1 cellular context compared by ENCODE assay signal in the genomic region with DNA sequence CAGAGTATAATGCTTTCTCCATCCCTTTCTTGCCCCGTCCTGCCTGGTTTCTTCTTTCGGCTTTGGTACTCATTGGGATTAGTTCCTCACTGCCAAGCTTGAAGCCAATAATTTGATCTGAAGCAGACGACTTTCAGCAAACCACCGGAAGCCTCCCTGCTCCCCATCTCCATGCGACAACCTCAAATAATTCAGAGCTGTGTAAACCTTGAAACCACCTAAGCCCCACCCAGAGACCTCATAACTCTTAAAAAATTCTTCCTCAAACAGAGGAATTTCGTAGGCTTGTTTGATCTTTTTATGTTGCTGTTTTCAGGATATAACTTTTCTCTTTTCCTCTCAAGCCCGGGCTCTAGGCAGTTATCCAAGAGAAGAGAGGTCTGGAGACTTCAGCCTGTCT.
TF ChIP-seq lines count a peak whose summit lies in the region.

No MANE protein-coding gene starts in this region.

TF ChIP-seq in A549, 52 proteins besides CTCF, POLR2A, EP300 and RAD21 (continued from another document):
- TF ChIP-seq, protein P1, sequence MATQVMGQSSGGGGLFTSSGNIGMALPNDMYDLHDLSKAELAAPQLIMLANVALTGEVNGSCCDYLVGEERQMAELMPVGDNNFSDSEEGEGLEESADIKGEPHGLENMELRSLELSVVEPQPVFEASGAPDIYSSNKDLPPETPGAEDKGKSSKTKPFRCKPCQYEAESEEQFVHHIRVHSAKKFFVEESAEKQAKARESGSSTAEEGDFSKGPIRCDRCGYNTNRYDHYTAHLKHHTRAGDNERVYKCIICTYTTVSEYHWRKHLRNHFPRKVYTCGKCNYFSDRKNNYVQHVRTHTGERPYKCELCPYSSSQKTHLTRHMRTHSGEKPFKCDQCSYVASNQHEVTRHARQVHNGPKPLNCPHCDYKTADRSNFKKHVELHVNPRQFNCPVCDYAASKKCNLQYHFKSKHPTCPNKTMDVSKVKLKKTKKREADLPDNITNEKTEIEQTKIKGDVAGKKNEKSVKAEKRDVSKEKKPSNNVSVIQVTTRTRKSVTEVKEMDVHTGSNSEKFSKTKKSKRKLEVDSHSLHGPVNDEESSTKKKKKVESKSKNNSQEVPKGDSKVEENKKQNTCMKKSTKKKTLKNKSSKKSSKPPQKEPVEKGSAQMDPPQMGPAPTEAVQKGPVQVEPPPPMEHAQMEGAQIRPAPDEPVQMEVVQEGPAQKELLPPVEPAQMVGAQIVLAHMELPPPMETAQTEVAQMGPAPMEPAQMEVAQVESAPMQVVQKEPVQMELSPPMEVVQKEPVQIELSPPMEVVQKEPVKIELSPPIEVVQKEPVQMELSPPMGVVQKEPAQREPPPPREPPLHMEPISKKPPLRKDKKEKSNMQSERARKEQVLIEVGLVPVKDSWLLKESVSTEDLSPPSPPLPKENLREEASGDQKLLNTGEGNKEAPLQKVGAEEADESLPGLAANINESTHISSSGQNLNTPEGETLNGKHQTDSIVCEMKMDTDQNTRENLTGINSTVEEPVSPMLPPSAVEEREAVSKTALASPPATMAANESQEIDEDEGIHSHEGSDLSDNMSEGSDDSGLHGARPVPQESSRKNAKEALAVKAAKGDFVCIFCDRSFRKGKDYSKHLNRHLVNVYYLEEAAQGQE (IDR thresholded peaks at IDR 0.05): no peak
- TF ChIP-seq CBX2 (IDR thresholded peaks at IDR 0.05; ENCODE audit: borderline replicate concordance, low read depth): no peak
- TF ChIP-seq RFX5 (IDR thresholded peaks at IDR 0.05): no peak
- no peak for TF ChIP-seq ZC3H11A (IDR thresholded peaks at IDR 0.05)
- TF ChIP-seq RNF2 (IDR thresholded peaks at IDR 0.05; ENCODE audit: borderline replicate concordance, low read depth): no peak
- TF ChIP-seq, protein P2, sequence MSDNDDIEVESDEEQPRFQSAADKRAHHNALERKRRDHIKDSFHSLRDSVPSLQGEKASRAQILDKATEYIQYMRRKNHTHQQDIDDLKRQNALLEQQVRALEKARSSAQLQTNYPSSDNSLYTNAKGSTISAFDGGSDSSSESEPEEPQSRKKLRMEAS (IDR thresholded peaks at IDR 0.05): no peak
- no peak for TF ChIP-seq PHF8 (IDR thresholded peaks at IDR 0.05; ENCODE audit: borderline replicate concordance, low read depth)
- no peak for TF ChIP-seq EHF (CRISPR knock-in tag; IDR thresholded peaks at IDR 0.05)
- TF ChIP-seq HDAC2 (IDR thresholded peaks at IDR 0.05): no peak
- no peak for TF ChIP-seq POLR2AphosphoS2 (conservative IDR thresholded peaks at IDR 0.05; ENCODE audit: low read length)
TF ChIP-seq in A549: peak in this region for 0.
